ENCODE assay signal across 25 cellular contexts in genomic region chrX:29308726-29309125, GRCh38.
"Had no signal": no experiment of that assay in that cellular context is flagged by ENCODE, and none has a peak within 500 bp of the region (broad histone marks: within the 10 kb centered on the region; RNA-seq: fewer than 3 reads in every experiment).

No MANE protein-coding gene starts in this region.

- H3K9me3 Mint-ChIP-seq: stimulated activated memory B cell treated with anti-CD40 and anti-IgM and Interleukin-4, amounts not matched to agents 10 μg/mL and 1 μg/mL and 100 μg/mL, for 72 hours had no signal

- H3K36me3 Mint-ChIP-seq: naive thymus-derived CD8-positive, alpha-beta T cell; stimulated activated memory B cell treated with anti-CD40 and anti-IgM and Interleukin-4, amounts not matched to agents 10 μg/mL and 1 μg/mL and 100 μg/mL, for 72 hours had no signal

- H3K27me3 Mint-ChIP-seq: dendritic cell treated with granulocyte-macrophage colony-stimulating factor and Interleukin-4, amounts not matched to agents 40 ng/mL and 50 ng/mL, for 4 days; naive thymus-derived CD8-positive, alpha-beta T cell; stimulated activated memory B cell treated with anti-CD40 and anti-IgM and Interleukin-4, amounts not matched to agents 10 μg/mL and 1 μg/mL and 100 μg/mL, for 72 hours; stimulated activated naive CD8-positive, alpha-beta T cell treated with anti-CD3 and anti-CD28 coated beads, Interleukin-15, Interleukin-2, amounts not matched to agents 100 ng/mL and 50 ng/mL, for 24 hours had no signal

- H3K9me3 ChIP-seq: mucosa of descending colon, ovary, prostate gland, right lobe of liver, spleen, testis, tibial nerve, upper lobe of right lung, vagina had no signal

- H3K4me3 ChIP-seq: mucosa of descending colon, ovary, prostate gland, right lobe of liver, spleen, testis, tibial nerve, upper lobe of right lung, vagina had no signal

- H3K4me1 Mint-ChIP-seq: naive thymus-derived CD8-positive, alpha-beta T cell; stimulated activated memory B cell treated with anti-CD40 and anti-IgM and Interleukin-4, amounts not matched to agents 10 μg/mL and 1 μg/mL and 100 μg/mL, for 72 hours had no signal

- H3K27ac Mint-ChIP-seq: dendritic cell treated with granulocyte-macrophage colony-stimulating factor and Interleukin-4, amounts not matched to agents 40 ng/mL and 50 ng/mL, for 4 days; naive thymus-derived CD8-positive, alpha-beta T cell; stimulated activated memory B cell treated with anti-CD40 and anti-IgM and Interleukin-4, amounts not matched to agents 10 μg/mL and 1 μg/mL and 100 μg/mL, for 72 hours; stimulated activated naive CD8-positive, alpha-beta T cell treated with anti-CD3 and anti-CD28 coated beads, Interleukin-15, Interleukin-2, amounts not matched to agents 100 ng/mL and 50 ng/mL, for 24 hours had no signal

- H3K27ac ChIP-seq: foreskin keratinocyte, ovary, prostate gland, right lobe of liver, spleen, testis, tibial nerve, upper lobe of right lung, vagina had no signal

- H3K4me1 ChIP-seq: foreskin keratinocyte, prostate gland, right lobe of liver, spleen, testis, tibial nerve, upper lobe of right lung, vagina had no signal

- H3K27me3 ChIP-seq: foreskin keratinocyte, ovary, right lobe of liver, testis, tibial nerve, upper lobe of right lung, vagina had no signal

- H3K4me3 Mint-ChIP-seq: dendritic cell treated with granulocyte-macrophage colony-stimulating factor and Interleukin-4, amounts not matched to agents 40 ng/mL and 50 ng/mL, for 4 days; naive thymus-derived CD8-positive, alpha-beta T cell; stimulated activated memory B cell treated with anti-CD40 and anti-IgM and Interleukin-4, amounts not matched to agents 10 μg/mL and 1 μg/mL and 100 μg/mL, for 72 hours; stimulated activated naive CD8-positive, alpha-beta T cell treated with anti-CD3 and anti-CD28 coated beads, Interleukin-15, Interleukin-2, amounts not matched to agents 100 ng/mL and 50 ng/mL, for 24 hours had no signal

- ATAC-seq: foreskin keratinocyte; left lobe of liver; mucosa of descending colon; naive thymus-derived CD8-positive, alpha-beta T cell; right lobe of liver; stimulated activated memory B cell treated with anti-CD40 and anti-IgM and Interleukin-4, amounts not matched to agents 10 μg/mL and 1 μg/mL and 100 μg/mL, for 72 hours; upper lobe of right lung had no signal

- H3K36me3 ChIP-seq: ovary, prostate gland, right lobe of liver, spleen, tibial nerve, upper lobe of right lung, vagina had no signal

- DNase-seq: cerebellar nuclear complex; erythroblast; foreskin keratinocyte; head of caudate nucleus; hippocampal formation; mammary epithelial cell; mucosa of descending colon; naive thymus-derived CD8-positive, alpha-beta T cell; nucleus accumbens; ovary; retina; right lobe of liver; spleen; stimulated activated CD4-positive, alpha-beta T cell treated with anti-CD3 and anti-CD28 coated beads, Interleukin-15, amount 100 ng/mL, for 24 hours; stimulated activated CD4-positive, alpha-beta T cell treated with anti-CD3 and anti-CD28 coated beads, Interleukin-1b, Interleukin-23, amount 100 ng/mL, for 48 hours; stimulated activated CD4-positive, alpha-beta T cell treated with anti-CD3 and anti-CD28 coated beads, Interleukin-4, amount 100 ng/mL, for 24 hours; testis; upper lobe of right lung had no signal
